1 cellular context compared by ENCODE assay signal in genomic region chr1:14190508-14190907, GRCh38.
TF ChIP-seq lines count a peak whose summit lies in the region.

No MANE protein-coding gene starts in this region.

TF ChIP-seq in GM23338, 12 proteins besides CTCF, POLR2A, EP300 and RAD21 (continued from another document):
- TF ChIP-seq REST (IDR thresholded peaks at IDR 0.05; ENCODE audit: unreplicated experiment) (no peak), NANOG (IDR thresholded peaks at IDR 0.05; ENCODE audit: borderline replicate concordance) (no peak), ZNF331 (CRISPR knock-in tag; IDR thresholded peaks at IDR 0.05; ENCODE audit: low read depth) (no peak), CREB1 (CRISPR knock-in tag; IDR thresholded peaks at IDR 0.05; ENCODE audit: low read depth) (no peak), ZNF462 (CRISPR knock-in tag; IDR thresholded peaks at IDR 0.05) (no peak), EZH2 (IDR thresholded peaks at IDR 0.05; ENCODE audit: low read depth, unreplicated experiment) (no peak), ZNF114 (CRISPR knock-in tag; IDR thresholded peaks at IDR 0.05) (no peak)
